In the genomic region with DNA sequence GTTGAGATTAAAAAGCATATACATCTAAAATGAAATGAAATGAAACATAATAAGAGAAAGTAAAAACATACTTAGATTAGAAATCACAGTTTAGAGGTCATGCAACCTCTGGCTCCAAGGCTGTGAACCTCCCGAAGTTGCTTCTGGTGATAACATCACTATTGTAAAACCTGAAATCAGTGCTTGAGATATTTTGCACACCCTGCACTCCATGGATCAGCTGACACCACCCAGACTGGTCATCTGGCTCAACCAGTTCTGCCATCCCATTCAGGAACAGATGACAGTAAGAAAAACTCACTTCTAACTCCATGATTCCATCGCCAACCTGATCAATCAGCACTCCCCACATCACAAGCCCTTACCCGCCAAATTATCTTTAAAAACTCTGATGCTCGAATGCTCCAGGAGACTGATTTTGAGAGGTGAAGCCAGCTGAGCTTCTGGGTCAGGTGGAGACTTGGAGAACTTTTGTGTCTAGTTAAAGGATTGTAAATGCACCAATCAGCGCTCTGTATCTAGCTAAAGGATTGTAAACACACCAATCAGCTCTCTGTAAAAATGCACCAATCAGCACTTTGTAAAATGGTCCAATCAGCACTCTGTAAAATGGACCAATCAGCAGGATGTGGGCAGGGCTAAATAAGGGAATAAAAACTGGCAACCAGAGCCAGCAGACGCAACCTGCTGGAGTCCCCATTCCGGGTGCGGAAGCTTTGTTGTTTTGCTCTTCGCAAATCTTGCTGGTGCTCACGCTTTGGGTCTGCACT, we compare ENCODE assay signal across 21 cellular contexts.
DNase-seq lines count a peak whose midpoint lies in the region; FAIRE-seq and TF ChIP-seq lines count a peak whose summit lies in the region.
"Had no signal": no experiment of that assay in that cellular context is flagged by ENCODE, and none has a peak within 500 bp of the region (broad histone marks: within the 10 kb centered on the region; RNA-seq: fewer than 3 reads in every experiment).

No MANE protein-coding gene starts in this region.

- no peak overlapping the region for H3K14ac ChIP-seq in H1 (ENCODE audit: insufficient read length)

- no peak for TF ChIP-seq EP300 in H1 (IDR thresholded peaks at IDR 0.05; ENCODE audit: borderline replicate concordance in 1 of 2, low read depth in 2 of 2, low read length in 2 of 2)

- H3K36me3 Mint-ChIP-seq in type B pancreatic cell: no peaks in the 10 kb centered on the region
- H3K36me3 Mint-ChIP-seq: CD4-positive, CD25-positive, alpha-beta regulatory T cell had no signal

- H3K27me3 ChIP-seq in mammary epithelial cell (ENCODE audit: insufficient read depth, low read length): no peaks in the 10 kb centered on the region
- H3K27me3 ChIP-seq in breast epithelium: no peaks in the 10 kb centered on the region
- no peaks in the 10 kb centered on the region for H3K27me3 ChIP-seq in H1 (replicated peaks in 1 of 4; ENCODE audit: control insufficient read depth in 3 of 4, extremely low read depth in 1 of 4, insufficient read depth in 3 of 4, low read length in 3 of 4)

- H3K4me3 Mint-ChIP-seq in type B pancreatic cell: peak overlapping the region; percentile 36
- H3K4me3 Mint-ChIP-seq: CD4-positive, CD25-positive, alpha-beta regulatory T cell had no signal

- H3K4me2 ChIP-seq in mammary epithelial cell (ENCODE audit: insufficient read depth, low read depth, low read length) (no peak overlapping the region), H1 (ENCODE audit: insufficient read depth in 1 of 2, low read depth in 2 of 2, low read length in 2 of 2) (no peak overlapping the region; a peak in 1 of 4 replicates)

- no peak overlapping the region for H3K27ac Mint-ChIP-seq in type B pancreatic cell
- H3K27ac Mint-ChIP-seq: CD4-positive, CD25-positive, alpha-beta regulatory T cell had no signal

- in situ Hi-C loops in mammary epithelial cell (cut with MboI; ENCODE audit: low sequenced_read_pairs in 2 of 2): no loop called here
- in situ Hi-C loops in SK-MEL-5 (cut with HindIII; ENCODE audit: low pct_unique_long_range_greater_than_20kb, low sequenced_read_pairs): no loop called here

- no peak overlapping the region for H2BK20ac ChIP-seq in H1 (ENCODE audit: low read length)

- H3K18ac ChIP-seq in H1 (ENCODE audit: extremely low read depth, low read length): no peak overlapping the region

- H3K9me3 Mint-ChIP-seq in type B pancreatic cell: no peaks in the 10 kb centered on the region

- H2BK15ac ChIP-seq in H1 (ENCODE audit: low read length): no peak overlapping the region

- peaks cover 9% of the 10 kb centered on the region for H3K4me1 Mint-ChIP-seq in type B pancreatic cell (ENCODE audit: unreplicated experiment)
- H3K4me1 Mint-ChIP-seq: CD4-positive, CD25-positive, alpha-beta regulatory T cell had no signal

- no peak for FAIRE-seq in H1 (lab: Jason Lieb, UNC)
- FAIRE-seq: D721Med, G401.6, RCC 7860 had no signal

- no peak overlapping the region for H2BK120ac ChIP-seq in H1 (replicated peaks; ENCODE audit: low read depth, low read length)

- H3K56ac ChIP-seq in H1 (replicated peaks; ENCODE audit: insufficient read length, low read depth, low read length): no peak overlapping the region

- no peak overlapping the region for H2BK12ac ChIP-seq in H1 (ENCODE audit: low read depth, low read length)

- H3K79me1 ChIP-seq in H1 (ENCODE audit: low read depth, low read length): no peaks in the 10 kb centered on the region

- H4K20me1 ChIP-seq in mammary epithelial cell (ENCODE audit: insufficient read depth, low read length) (no peaks in the 10 kb centered on the region), H1 (replicated peaks in 1 of 2; ENCODE audit: control insufficient read depth in 1 of 2, insufficient read depth in 2 of 2, low read length in 2 of 2) (no peaks in the 10 kb centered on the region)

- no peak overlapping the region for H3K23ac ChIP-seq in H1 (ENCODE audit: insufficient read length)

- H2AFZ ChIP-seq in mammary epithelial cell (ENCODE audit: low read depth, low read length) (no peak overlapping the region), H1 (ENCODE audit: low read length) (peak overlapping the region; percentile 59; the same call in 1 of the 2 replicates)

- no peak overlapping the region for H2AK5ac ChIP-seq in H1 (ENCODE audit: low read depth, low read length)

- dilution Hi-C loops in mammary epithelial cell (cut with HindIII; ENCODE audit: low sequenced_read_pairs): no loop called here

- CTCF ChIA-PET in mammary epithelial cell (lab: Charles Lee; ENCODE audit: low non-redundant PET) (no interaction called here), H1 (lab: Charles Lee; ENCODE audit: partially characterized antibody) (no interaction called here)

- DNase-seq in mammary epithelial cell (peak; percentile 4), breast epithelium (ENCODE audit: low spot score in 2 of 2) (no peak), SK-MEL-5 (ENCODE audit: low read depth, low spot score) (peak; percentile 70), H1 (ENCODE audit: low read depth in 1 of 2, low spot score in 2 of 2) (no peak), type B pancreatic cell (ENCODE audit: extremely low spot score, unreplicated experiment) (no peak), inferior parietal cortex (ENCODE audit: extremely low spot score) (no peak), NCI-H2081 treated with DMSO at 0.1 percent for 48 hours (lab: John Stamatoyannopoulos, UW) (no peak), H4 (ENCODE audit: low spot score) (no peak)
- DNase-seq: 8988T; CD4-positive, CD25-positive, alpha-beta regulatory T cell; GOT3; KBM-7; NCI-H1694; NCI-H2029 treated with DMSO at 0.1 percent for 48 hours; NCI-H2227 treated with DMSO at 0.1 percent for 48 hours; NCI-H69; SIG-M5; T-helper 1 cell had no signal

- H3K4ac ChIP-seq in H1 (replicated peaks; ENCODE audit: insufficient read length, low read depth, low read length): no peak overlapping the region

- no peak overlapping the region for H3K9ac ChIP-seq in mammary epithelial cell (ENCODE audit: insufficient read depth, low read length)
- H3K9ac ChIP-seq in H1 (replicated peaks in 1 of 4; ENCODE audit: extremely low read depth in 1 of 4, low read depth in 3 of 4, low read length in 3 of 4): no peak overlapping the region

- BruUV-seq in mammary epithelial cell (replicated peaks; lab: Mats Ljungman, UMichigan): no TSS peak

- TF ChIP-seq POLR2A in breast epithelium (IDR thresholded peaks at IDR 0.05): no peak
- no peak for TF ChIP-seq POLR2A in H1 (IDR thresholded peaks at IDR 0.05; ENCODE audit: control extremely low read depth in 1 of 2, low read depth in 2 of 2, low read length in 2 of 2)

- no peaks in the 10 kb centered on the region for H3K36me3 ChIP-seq in mammary epithelial cell (ENCODE audit: insufficient read depth, low read length)
- H3K36me3 ChIP-seq in breast epithelium: no peaks in the 10 kb centered on the region
- no peaks in the 10 kb centered on the region; a peak in 1 of 8 replicates for H3K36me3 ChIP-seq in H1 (ENCODE audit: control insufficient read depth in 2 of 4, insufficient read depth in 4 of 4, low read length in 3 of 4)

- WGBS in mammary epithelial cell (ENCODE audit: low coverage, missing lambda C conversion rate): 93% methylated on average over 10 of the region's 10 CpGs
- WGBS in H1 (ENCODE audit: extremely low coverage in 1 of 2, insufficient coverage in 1 of 2, insufficient read length in 1 of 2, insufficient replicate concordance in 2 of 2, low coverage in 1 of 2, low lambda C conversion rate in 2 of 2, missing lambda C conversion rate in 1 of 2), 2 experiments: 98% methylated on average over 10 of the region's 10 CpGs; no CpG with 5 or more reads in 1 of the 2 experiments

- intact Hi-C loops in mammary epithelial cell (cut with micrococcal nuclease) (no loop called here), breast epithelium (cut with DNase I; ENCODE audit: low total_unique reads) (no loop called here)

- no peak for TF ChIP-seq RAD21 in H1 (IDR thresholded peaks at IDR 0.05 in 1 of 2, conservative IDR thresholded peaks at IDR 0.05 in 1 of 2; ENCODE audit: low read depth in 2 of 2, low read length in 2 of 2)

- no peak overlapping the region for H4K91ac ChIP-seq in H1 (replicated peaks; ENCODE audit: insufficient read length, low read length)

- H2BK5ac ChIP-seq in H1 (ENCODE audit: low read depth, low read length): no peak overlapping the region

- H4K8ac ChIP-seq in H1 (ENCODE audit: extremely low read depth, insufficient read depth, low read length): no peak overlapping the region

- H3K4me3 ChIP-seq in mammary epithelial cell (replicated peaks in 1 of 3; ENCODE audit: insufficient read depth in 1 of 3, low read depth in 2 of 3, low read length in 3 of 3) (no peak overlapping the region), breast epithelium (no peak overlapping the region), H1 (ENCODE audit: extremely low read depth in 1 of 4, insufficient read depth in 2 of 4, low read depth in 3 of 4, low read length in 4 of 4) (no peak overlapping the region)

- H4K5ac ChIP-seq in H1 (ENCODE audit: insufficient read length, low read depth, low read length): no peak overlapping the region

- H3K79me2 ChIP-seq in mammary epithelial cell (ENCODE audit: insufficient read depth, low read length) (no peaks in the 10 kb centered on the region), H1 (ENCODE audit: control insufficient read depth in 1 of 2, insufficient read depth in 2 of 2, low read length in 2 of 2) (no peaks in the 10 kb centered on the region)

- no peak overlapping the region for H3K27ac ChIP-seq in mammary epithelial cell (ENCODE audit: insufficient read depth, low read depth, low read length)
- H3K27ac ChIP-seq in breast epithelium: no peak overlapping the region
- no peak overlapping the region for H3K27ac ChIP-seq in H1 (ENCODE audit: low read depth, low read length)

- no peaks in the 10 kb centered on the region for H3K27me3 Mint-ChIP-seq in type B pancreatic cell
- H3K27me3 Mint-ChIP-seq: CD4-positive, CD25-positive, alpha-beta regulatory T cell had no signal

- H3K4me1 ChIP-seq in mammary epithelial cell (ENCODE audit: insufficient read depth, low read length) (no peaks in the 10 kb centered on the region), breast epithelium (no peaks in the 10 kb centered on the region), H1 (replicated peaks in 1 of 4; ENCODE audit: control insufficient read depth in 3 of 4, insufficient read depth in 4 of 4, low read length in 3 of 4) (no peaks in the 10 kb centered on the region; a peak in 1 of 7 replicates)

- TF ChIP-seq CTCF in mammary epithelial cell (conservative IDR thresholded peaks at IDR 0.05 in 1 of 2, IDR thresholded peaks at IDR 0.05 in 1 of 2; ENCODE audit: extremely low read depth in 1 of 2, insufficient read depth in 1 of 2, low read depth in 1 of 2, low read length in 2 of 2) (no peak), breast epithelium (IDR thresholded peaks at IDR 0.05) (no peak), H1 (IDR thresholded peaks at IDR 0.05; ENCODE audit: control extremely low read depth in 1 of 3, insufficient read depth in 1 of 3, low read depth in 1 of 3, low read length in 3 of 3) (no peak), type B pancreatic cell (conservative IDR thresholded peaks at IDR 0.05) (no peak)

- POLR2A ChIA-PET in H1 (lab: Charles Lee; ENCODE audit: partially characterized antibody): no interaction called here

- H3K9me3 ChIP-seq in mammary epithelial cell (replicated peaks; ENCODE audit: insufficient read depth, low read length) (no peaks in the 10 kb centered on the region), breast epithelium (no peaks in the 10 kb centered on the region), H1 (ENCODE audit: insufficient read depth in 2 of 2, low read depth in 1 of 2, low read length in 1 of 2) (no peaks in the 10 kb centered on the region)

- no peaks in the 10 kb centered on the region for H3K23me2 ChIP-seq in H1 (ENCODE audit: low read depth, low read length)

Comparison
In these comparisons a context has a peak if more than half of its experiments do, and no peak if none do; other contexts are left out.
1. DNase-seq: peak in mammary epithelial cell (single experiment) and SK-MEL-5 (single experiment); none in breast epithelium (0 of 2), H1 (0 of 2), type B pancreatic cell (single experiment), inferior parietal cortex (single experiment), NCI-H2081 treated with DMSO at 0.1 percent for 48 hours (single experiment) and H4 (single experiment).